ENCODE assay signal across 15 cellular contexts in genomic region chr2:241109210-241110088, GRCh38. TPM values are rescaled to one million over a fixed set of nuclear protein-coding genes. Genes with fewer than 3 reads are reported as not detected.
DNase-seq lines count a peak whose midpoint lies in the region; ATAC-seq and TF ChIP-seq lines count a peak whose summit lies in the region.
"Had no signal": no experiment of that assay in that cellular context is flagged by ENCODE, and none has a peak within 500 bp of the region (broad histone marks: within the 10 kb centered on the region; RNA-seq: fewer than 3 reads in every experiment).

No MANE protein-coding gene starts in this region.

- ATAC-seq in T-cell (replicated peaks in 1 of 4) (peak in 3 of 4 experiments; percentile 18 to 40 (median 37)), GM21381 (IDR thresholded peaks at IDR 0.05; ENCODE audit: unreplicated experiment) (no peak)
- ATAC-seq in activated naive CD8-positive, alpha-beta T cell treated with anti-CD3 and anti-CD28 coated beads, Interleukin-2, amount 10 ng/mL, durations not matched to agents 7 days and 5 days (ENCODE audit: low read depth), result peak; percentile 31
- ATAC-seq in natural killer cell treated with Interleukin-12 subunit alpha and Interleukin-12 subunit beta and Interleukin-15 and Interleukin-18, amount 100 ng/mL, for 72 hours, result no peak
- ATAC-seq: sciatic nerve had no signal

- no peak for TF ChIP-seq CTCF in GM06990 (IDR thresholded peaks at IDR 0.05; ENCODE audit: insufficient read depth, low read length, poor library complexity, severe bottlenecking)

- CTCF ChIA-PET in T-cell (lab: Charles Lee), result interaction anchor here in 1 of 2 donors (1.0 kb wide), 1 partner anchor 40 kb away, joined by 3 read pairs; the partner anchor contains the start of gene PASK

- peaks cover 66 to 80% (median 71%) of the 10 kb centered on the region in 3 donors for H3K4me1 Mint-ChIP-seq in T-cell
- H3K4me1 Mint-ChIP-seq in activated naive CD8-positive, alpha-beta T cell treated with anti-CD3 and anti-CD28 coated beads, Interleukin-2, amount 10 ng/mL, durations not matched to agents 7 days and 5 days, result peaks cover 45% of the 10 kb centered on the region
- peaks cover 8 to 23% of the 10 kb centered on the region in 2 donors for H3K4me1 Mint-ChIP-seq in natural killer cell treated with Interleukin-12 subunit alpha and Interleukin-12 subunit beta and Interleukin-15 and Interleukin-18, amount 100 ng/mL, for 72 hours (ENCODE audit: low read depth in 2 of 2)

- peak overlapping the region; percentile 83 to 95 (median 91) for H3K4me3 Mint-ChIP-seq in T-cell
- peak overlapping the region; percentile 83 for H3K4me3 Mint-ChIP-seq in activated naive CD8-positive, alpha-beta T cell treated with anti-CD3 and anti-CD28 coated beads, Interleukin-2, amount 10 ng/mL, durations not matched to agents 7 days and 5 days
- peak overlapping the region; percentile 36 for H3K4me3 Mint-ChIP-seq in natural killer cell treated with Interleukin-12 subunit alpha and Interleukin-12 subunit beta and Interleukin-15 and Interleukin-18, amount 100 ng/mL, for 72 hours

- H3K9me3 Mint-ChIP-seq in T-cell, result peaks cover 0 to 9% (median 3%) of the 10 kb centered on the region in 3 donors
- no peaks in the 10 kb centered on the region for H3K9me3 Mint-ChIP-seq in activated naive CD8-positive, alpha-beta T cell treated with anti-CD3 and anti-CD28 coated beads, Interleukin-2, amount 10 ng/mL, durations not matched to agents 7 days and 5 days
- H3K9me3 Mint-ChIP-seq in natural killer cell treated with Interleukin-12 subunit alpha and Interleukin-12 subunit beta and Interleukin-15 and Interleukin-18, amount 100 ng/mL, for 72 hours, result no peaks in the 10 kb centered on the region

- peak overlapping the region; percentile 72 for H3K4me3 ChIP-seq in GM06990 (replicated peaks; ENCODE audit: low read depth, low read length)
- H3K4me3 ChIP-seq: SK-N-MC had no signal

- POLR2A ChIA-PET in T-cell (lab: Charles Lee), result interaction anchor here in 1 of 2 donors (1.0 kb wide), 1 partner anchor 14 kb away, joined by 3 read pairs; no protein-coding TSS in a partner anchor
- POLR2A ChIA-PET in activated naive CD8-positive, alpha-beta T cell treated with anti-CD3 and anti-CD28 coated beads, Interleukin-2, amount 10 ng/mL, durations not matched to agents 7 days and 5 days (lab: Charles Lee), result interaction anchor here (0.6 to 5.3 kb wide), 6 partner anchors 8 to 207 kb away, joined by 3 to 29 read pairs (median 9); partner anchors contain the start of genes MTERF4, PASK and PPP1R7

- H3K36me3 ChIP-seq in GM06990 (ENCODE audit: control insufficient read depth, insufficient read depth, low read length), result peaks cover 19% of the 10 kb centered on the region

- peak overlapping the region; percentile 95 to 99 for H3K27ac Mint-ChIP-seq in T-cell
- peak overlapping the region; percentile 95 for H3K27ac Mint-ChIP-seq in activated naive CD8-positive, alpha-beta T cell treated with anti-CD3 and anti-CD28 coated beads, Interleukin-2, amount 10 ng/mL, durations not matched to agents 7 days and 5 days
- H3K27ac Mint-ChIP-seq in natural killer cell treated with Interleukin-12 subunit alpha and Interleukin-12 subunit beta and Interleukin-15 and Interleukin-18, amount 100 ng/mL, for 72 hours, result peak overlapping the region; percentile 31 to 59

- DNase-seq in GM06990 (ENCODE audit: extremely low read depth, insufficient read length) (no peak), T-cell (peak in 2 of 34 experiments; percentile 20 to 46), GM03348 (ENCODE audit: low spot score) (no peak), NCI-H128 (lab: John Stamatoyannopoulos, UW; ENCODE audit: unreplicated experiment) (no peak)
- no peak for DNase-seq in activated naive CD8-positive, alpha-beta T cell treated with anti-CD3 and anti-CD28 coated beads, Interleukin-2, amount 10 ng/mL, durations not matched to agents 7 days and 5 days
- DNase-seq in natural killer cell treated with Interleukin-12 subunit alpha and Interleukin-12 subunit beta and Interleukin-15 and Interleukin-18, amount 100 ng/mL, for 72 hours (ENCODE audit: low spot score), result no peak
- DNase-seq in stimulated activated naive CD4-positive, alpha-beta T cell treated with Interleukin-2 at 50 U/mL for 16 hours (lab: John Stamatoyannopoulos, UW), result no peak
- DNase-seq: erythroblast, GF-D8, left colon, NCI-H2171 treated with DMSO at 0.1 percent for 48 hours, substantia nigra had no signal

- peaks cover 35% of the 10 kb centered on the region for H3K36me3 Mint-ChIP-seq in T-cell
- H3K36me3 Mint-ChIP-seq in activated naive CD8-positive, alpha-beta T cell treated with anti-CD3 and anti-CD28 coated beads, Interleukin-2, amount 10 ng/mL, durations not matched to agents 7 days and 5 days, result peaks cover 6% of the 10 kb centered on the region
- peaks cover 1% of the 10 kb centered on the region for H3K36me3 Mint-ChIP-seq in natural killer cell treated with Interleukin-12 subunit alpha and Interleukin-12 subunit beta and Interleukin-15 and Interleukin-18, amount 100 ng/mL, for 72 hours

- no peaks in the 10 kb centered on the region for H3K27me3 Mint-ChIP-seq in T-cell
- no peaks in the 10 kb centered on the region for H3K27me3 Mint-ChIP-seq in activated naive CD8-positive, alpha-beta T cell treated with anti-CD3 and anti-CD28 coated beads, Interleukin-2, amount 10 ng/mL, durations not matched to agents 7 days and 5 days
- no peaks in the 10 kb centered on the region for H3K27me3 Mint-ChIP-seq in natural killer cell treated with Interleukin-12 subunit alpha and Interleukin-12 subunit beta and Interleukin-15 and Interleukin-18, amount 100 ng/mL, for 72 hours

- no peaks in the 10 kb centered on the region for H3K27me3 ChIP-seq in GM06990 (replicated peaks; ENCODE audit: control insufficient read depth, insufficient read depth, low read length)

RNA-seq across cellular contexts. Expression of gene MTERF4, which starts 7.4 kb away (rescaled TPM):
- total RNA-seq in T-cell, result 100 to 1,000 TPM in 4 of 5 donors, 10 to 100 TPM in 1; 78.7 to 171 (median 109) TPM
- 10 to 100 TPM; 88.1 to 88.9 TPM for total RNA-seq in activated naive CD8-positive, alpha-beta T cell treated with anti-CD3 and anti-CD28 coated beads, Interleukin-2, amount 10 ng/mL, durations not matched to agents 7 days and 5 days
- 10 to 100 TPM; 38.1 to 40.5 TPM for total RNA-seq in natural killer cell treated with Interleukin-12 subunit alpha and Interleukin-12 subunit beta and Interleukin-15 and Interleukin-18, amount 100 ng/mL, for 72 hours

RNA-seq across cellular contexts. Expression of gene PASK, which starts 39.8 kb away (rescaled TPM):
- 100 to 1,000 TPM in 4 of 5 donors, 10 to 100 TPM in 1; 80.5 to 272 (median 167) TPM for total RNA-seq in T-cell
- total RNA-seq in activated naive CD8-positive, alpha-beta T cell treated with anti-CD3 and anti-CD28 coated beads, Interleukin-2, amount 10 ng/mL, durations not matched to agents 7 days and 5 days, result 100 to 1,000 TPM; 132 to 153 TPM
- 10 to 100 TPM; 69.5 to 78.9 TPM for total RNA-seq in natural killer cell treated with Interleukin-12 subunit alpha and Interleukin-12 subunit beta and Interleukin-15 and Interleukin-18, amount 100 ng/mL, for 72 hours

RNA-seq across cellular contexts. Expression of gene PPP1R7, which starts 40.8 kb away (rescaled TPM):
- total RNA-seq in T-cell, result 10 to 100 TPM; 46.6 to 61.2 (median 53.8) TPM
- 10 to 100 TPM; 78.8 to 84.6 TPM for total RNA-seq in activated naive CD8-positive, alpha-beta T cell treated with anti-CD3 and anti-CD28 coated beads, Interleukin-2, amount 10 ng/mL, durations not matched to agents 7 days and 5 days
- total RNA-seq in natural killer cell treated with Interleukin-12 subunit alpha and Interleukin-12 subunit beta and Interleukin-15 and Interleukin-18, amount 100 ng/mL, for 72 hours, result 100 to 1,000 TPM in 1 of 2 donors, 10 to 100 TPM in 1; 54.8 to 109 TPM

Comparison
In these comparisons a context has a peak if more than half of its experiments do, and no peak if none do; other contexts are left out.
1. ATAC-seq: peak in T-cell (3 of 4) and activated naive CD8-positive, alpha-beta T cell treated with anti-CD3 and anti-CD28 coated beads, Interleukin-2, amount 10 ng/mL, durations not matched to agents 7 days and 5 days (single experiment); none in natural killer cell treated with Interleukin-12 subunit alpha and Interleukin-12 subunit beta and Interleukin-15 and Interleukin-18, amount 100 ng/mL, for 72 hours (0 of 2) and GM21381 (single experiment).
2. H3K27ac Mint-ChIP-seq: peak in every context shown above with its lines; median percentile 97 in T-cell; 95 in activated naive CD8-positive, alpha-beta T cell treated with anti-CD3 and anti-CD28 coated beads, Interleukin-2, amount 10 ng/mL, durations not matched to agents 7 days and 5 days; 45 in natural killer cell treated with Interleukin-12 subunit alpha and Interleukin-12 subunit beta and Interleukin-15 and Interleukin-18, amount 100 ng/mL, for 72 hours.
3. H3K4me3 Mint-ChIP-seq: peak in every context shown above with its lines; median percentile 91 in T-cell; 83 in activated naive CD8-positive, alpha-beta T cell treated with anti-CD3 and anti-CD28 coated beads, Interleukin-2, amount 10 ng/mL, durations not matched to agents 7 days and 5 days; 36 in natural killer cell treated with Interleukin-12 subunit alpha and Interleukin-12 subunit beta and Interleukin-15 and Interleukin-18, amount 100 ng/mL, for 72 hours.